1 cellular context compared by ENCODE assay signal in the genomic region with DNA sequence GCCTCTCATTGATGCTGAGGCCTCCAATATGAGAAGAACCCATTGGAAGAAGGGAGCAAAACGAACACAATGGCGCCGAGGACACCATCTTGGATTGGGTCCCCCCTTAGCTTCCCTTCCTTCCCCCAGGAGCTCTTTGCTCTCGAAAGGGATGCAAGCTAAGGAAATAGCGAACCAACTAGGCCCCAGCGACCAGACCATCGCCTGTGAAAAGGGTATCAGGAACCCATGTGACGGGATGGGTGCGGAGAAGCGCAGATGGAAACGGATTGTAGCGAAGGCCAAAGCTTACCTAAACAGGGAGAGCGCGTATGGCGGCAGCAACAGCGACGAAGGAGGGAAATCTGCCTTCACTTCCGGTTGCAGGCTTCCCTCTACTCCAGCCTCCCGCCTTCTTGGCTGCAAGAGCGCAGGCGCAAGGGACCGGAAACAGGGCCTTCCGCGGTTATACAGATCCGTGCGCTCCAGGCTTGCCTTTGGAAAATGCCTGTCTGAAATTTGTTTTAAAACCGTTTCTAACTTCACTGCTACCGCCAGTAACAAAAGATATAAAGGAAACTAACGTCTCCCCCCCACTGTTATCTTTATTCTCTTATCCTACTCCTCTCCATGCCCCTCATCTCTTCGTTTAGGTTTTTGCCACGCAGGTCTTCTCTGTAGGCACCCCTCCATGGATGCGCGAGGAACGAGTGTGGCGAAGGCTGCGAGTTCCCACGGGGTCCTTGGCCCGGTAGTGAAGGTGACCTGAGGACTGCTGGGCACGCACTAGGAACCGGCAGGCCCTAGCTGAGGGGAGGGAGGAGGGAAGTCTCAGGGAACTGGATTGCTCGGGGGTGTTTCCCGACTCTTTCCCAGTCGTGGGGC.
TF ChIP-seq lines count a peak whose summit lies in the region.

DDX39B (minus strand) TSS at position 346 of the 864 bp plus-strand sequence. CDS start 1,471 bp downstream, outside the sequence.

TF ChIP-seq in GM23338, 12 proteins besides CTCF, POLR2A, EP300 and RAD21:
- TF ChIP-seq EZH2 (IDR thresholded peaks at IDR 0.05; ENCODE audit: low read depth, unreplicated experiment): no peak
- no peak for TF ChIP-seq ZNF331 (CRISPR knock-in tag; IDR thresholded peaks at IDR 0.05; ENCODE audit: low read depth)
- TF ChIP-seq POLR2AphosphoS5 (IDR thresholded peaks at IDR 0.05; ENCODE audit: low read depth): peak; percentile 88
- TF ChIP-seq, protein P1, sequence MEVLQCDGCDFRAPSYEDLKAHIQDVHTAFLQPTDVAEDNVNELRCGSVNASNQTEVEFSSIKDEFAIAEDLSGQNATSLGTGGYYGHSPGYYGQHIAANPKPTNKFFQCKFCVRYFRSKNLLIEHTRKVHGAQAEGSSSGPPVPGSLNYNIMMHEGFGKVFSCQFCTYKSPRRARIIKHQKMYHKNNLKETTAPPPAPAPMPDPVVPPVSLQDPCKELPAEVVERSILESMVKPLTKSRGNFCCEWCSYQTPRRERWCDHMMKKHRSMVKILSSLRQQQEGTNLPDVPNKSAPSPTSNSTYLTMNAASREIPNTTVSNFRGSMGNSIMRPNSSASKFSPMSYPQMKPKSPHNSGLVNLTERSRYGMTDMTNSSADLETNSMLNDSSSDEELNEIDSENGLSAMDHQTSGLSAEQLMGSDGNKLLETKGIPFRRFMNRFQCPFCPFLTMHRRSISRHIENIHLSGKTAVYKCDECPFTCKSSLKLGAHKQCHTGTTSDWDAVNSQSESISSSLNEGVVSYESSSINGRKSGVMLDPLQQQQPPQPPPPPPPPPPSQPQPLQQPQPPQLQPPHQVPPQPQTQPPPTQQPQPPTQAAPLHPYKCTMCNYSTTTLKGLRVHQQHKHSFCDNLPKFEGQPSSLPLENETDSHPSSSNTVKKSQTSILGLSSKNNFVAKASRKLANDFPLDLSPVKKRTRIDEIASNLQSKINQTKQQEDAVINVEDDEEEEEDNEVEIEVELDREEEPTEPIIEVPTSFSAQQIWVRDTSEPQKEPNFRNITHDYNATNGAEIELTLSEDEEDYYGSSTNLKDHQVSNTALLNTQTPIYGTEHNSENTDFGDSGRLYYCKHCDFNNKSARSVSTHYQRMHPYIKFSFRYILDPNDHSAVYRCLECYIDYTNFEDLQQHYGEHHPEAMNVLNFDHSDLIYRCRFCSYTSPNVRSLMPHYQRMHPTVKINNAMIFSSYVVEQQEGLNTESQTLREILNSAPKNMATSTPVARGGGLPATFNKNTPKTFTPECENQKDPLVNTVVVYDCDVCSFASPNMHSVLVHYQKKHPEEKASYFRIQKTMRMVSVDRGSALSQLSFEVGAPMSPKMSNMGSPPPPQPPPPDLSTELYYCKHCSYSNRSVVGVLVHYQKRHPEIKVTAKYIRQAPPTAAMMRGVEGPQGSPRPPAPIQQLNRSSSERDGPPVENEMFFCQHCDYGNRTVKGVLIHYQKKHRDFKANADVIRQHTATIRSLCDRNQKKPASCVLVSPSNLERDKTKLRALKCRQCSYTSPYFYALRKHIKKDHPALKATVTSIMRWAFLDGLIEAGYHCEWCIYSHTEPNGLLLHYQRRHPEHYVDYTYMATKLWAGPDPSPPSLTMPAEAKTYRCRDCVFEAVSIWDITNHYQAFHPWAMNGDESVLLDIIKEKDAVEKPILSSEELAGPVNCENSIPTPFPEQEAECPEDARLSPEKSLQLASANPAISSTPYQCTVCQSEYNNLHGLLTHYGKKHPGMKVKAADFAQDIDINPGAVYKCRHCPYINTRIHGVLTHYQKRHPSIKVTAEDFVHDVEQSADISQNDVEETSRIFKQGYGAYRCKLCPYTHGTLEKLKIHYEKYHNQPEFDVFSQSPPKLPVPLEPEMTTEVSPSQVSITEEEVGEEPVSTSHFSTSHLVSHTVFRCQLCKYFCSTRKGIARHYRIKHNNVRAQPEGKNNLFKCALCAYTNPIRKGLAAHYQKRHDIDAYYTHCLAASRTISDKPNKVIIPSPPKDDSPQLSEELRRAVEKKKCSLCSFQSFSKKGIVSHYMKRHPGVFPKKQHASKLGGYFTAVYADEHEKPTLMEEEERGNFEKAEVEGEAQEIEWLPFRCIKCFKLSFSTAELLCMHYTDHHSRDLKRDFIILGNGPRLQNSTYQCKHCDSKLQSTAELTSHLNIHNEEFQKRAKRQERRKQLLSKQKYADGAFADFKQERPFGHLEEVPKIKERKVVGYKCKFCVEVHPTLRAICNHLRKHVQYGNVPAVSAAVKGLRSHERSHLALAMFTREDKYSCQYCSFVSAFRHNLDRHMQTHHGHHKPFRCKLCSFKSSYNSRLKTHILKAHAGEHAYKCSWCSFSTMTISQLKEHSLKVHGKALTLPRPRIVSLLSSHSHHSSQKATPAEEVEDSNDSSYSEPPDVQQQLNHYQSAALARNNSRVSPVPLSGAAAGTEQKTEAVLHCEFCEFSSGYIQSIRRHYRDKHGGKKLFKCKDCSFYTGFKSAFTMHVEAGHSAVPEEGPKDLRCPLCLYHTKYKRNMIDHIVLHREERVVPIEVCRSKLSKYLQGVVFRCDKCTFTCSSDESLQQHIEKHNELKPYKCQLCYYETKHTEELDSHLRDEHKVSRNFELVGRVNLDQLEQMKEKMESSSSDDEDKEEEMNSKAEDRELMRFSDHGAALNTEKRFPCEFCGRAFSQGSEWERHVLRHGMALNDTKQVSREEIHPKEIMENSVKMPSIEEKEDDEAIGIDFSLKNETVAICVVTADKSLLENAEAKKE (CRISPR knock-in tag; IDR thresholded peaks at IDR 0.05): no peak
- TF ChIP-seq CREB1 (CRISPR knock-in tag; IDR thresholded peaks at IDR 0.05; ENCODE audit: low read depth): peak; percentile 11; the same call in 1 of the 2 replicates
- TF ChIP-seq ETS1 (IDR thresholded peaks at IDR 0.05): no peak; the same call in 1 of the 2 replicates
- no peak for TF ChIP-seq ZNF114 (CRISPR knock-in tag; IDR thresholded peaks at IDR 0.05)
- peak; percentile 39 for TF ChIP-seq REST (IDR thresholded peaks at IDR 0.05; ENCODE audit: unreplicated experiment)
- TF ChIP-seq JUNB (IDR thresholded peaks at IDR 0.05; ENCODE audit: unreplicated experiment): no peak
